Comparison of ENCODE assay signal across 8 cellular contexts in the genomic region with DNA sequence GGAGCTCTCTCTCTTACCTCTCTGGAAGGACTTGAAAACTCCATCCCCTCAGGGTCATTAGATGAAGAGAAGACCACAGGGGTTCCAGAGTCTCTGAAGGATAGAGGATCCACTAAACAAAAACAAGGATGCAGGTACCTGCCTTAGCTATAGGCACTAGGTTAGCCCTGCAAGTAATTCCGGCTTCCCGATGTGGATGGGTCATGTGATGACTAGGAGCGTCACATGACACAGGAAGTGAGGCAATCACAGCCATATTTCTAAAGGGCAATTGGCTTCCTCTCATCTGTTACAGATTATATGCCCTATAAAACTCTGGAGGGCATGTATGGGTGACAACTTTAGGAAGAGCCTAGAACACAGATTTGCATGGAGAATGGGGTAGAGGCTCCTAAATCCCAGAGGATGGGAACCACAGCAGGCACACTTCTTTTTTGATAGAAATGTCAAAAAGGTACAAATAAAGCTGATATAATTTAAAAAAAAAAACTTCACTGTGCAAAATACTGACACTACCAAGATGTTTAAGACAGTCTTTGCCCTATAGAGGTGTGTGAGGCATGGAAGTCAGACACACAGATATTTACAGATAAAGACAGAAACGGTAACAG. TPM values are rescaled to one million over a fixed set of nuclear protein-coding genes. Genes with fewer than 3 reads are reported as not detected.
A peak's percentile ranks its signal among the peaks of the same experiment; 100 is the strongest.
DNase-seq lines count a peak whose midpoint lies in the region; ATAC-seq lines count a peak whose summit lies in the region.

No MANE protein-coding gene starts in this region.

- no peaks in the 10 kb centered on the region for H3K9me3 ChIP-seq in HUES48 (ENCODE audit: control insufficient read depth, insufficient read depth, low read length)
- H3K9me3 ChIP-seq in endocrine pancreas (ENCODE audit: control insufficient read depth, low read length), result no peaks in the 10 kb centered on the region

- POLR2A ChIA-PET in activated CD4-positive, alpha-beta memory T cell treated with anti-CD3 and anti-CD28 coated beads, Interleukin-2, amount 10 ng/mL, durations not matched to agents 7 days and 5 days (lab: Charles Lee), result interaction anchor here (1.0 to 4.3 kb wide), 9 partner anchors 9 to 83 kb away, joined by 3 to 41 read pairs (median 5); partner anchors contain the start of genes FDPS and MTX1

- H3K4me3 ChIP-seq in HUES48 (ENCODE audit: low read depth, low read length) (peak overlapping the region; percentile 58), endocrine pancreas (ENCODE audit: control insufficient read depth, insufficient read depth, low read length) (peak overlapping the region; percentile 9)

- in situ Hi-C loops in Caki2 (cut with HindIII; ENCODE audit: low pct_unique_long_range_greater_than_20kb, low sequenced_read_pairs), result no loop called here

- ATAC-seq in memory B cell (ENCODE audit: low read depth) (peak; percentile 31), GM18520 (IDR thresholded peaks at IDR 0.05; ENCODE audit: unreplicated experiment) (no peak)
- ATAC-seq in stimulated activated effector memory CD8-positive, alpha-beta T cell treated with anti-CD3 and anti-CD28 coated beads, Interleukin-12 subunit alpha, Interleukin-12 subunit beta, amount 100 ng/mL, for 72 hours, result peak; percentile 55

- H3K27ac ChIP-seq in HUES48 (ENCODE audit: low read depth, low read length), result peak overlapping the region; percentile 4

- peaks cover 36% of the 10 kb centered on the region for H3K36me3 Mint-ChIP-seq in activated CD4-positive, alpha-beta memory T cell treated with anti-CD3 and anti-CD28 coated beads, Interleukin-2, amount 10 ng/mL, durations not matched to agents 7 days and 5 days (ENCODE audit: low read depth)
- H3K36me3 Mint-ChIP-seq in memory B cell, result peaks cover 11% of the 10 kb centered on the region
- H3K36me3 Mint-ChIP-seq in stimulated activated effector memory CD8-positive, alpha-beta T cell treated with anti-CD3 and anti-CD28 coated beads, Interleukin-12 subunit alpha, Interleukin-12 subunit beta, amount 100 ng/mL, for 72 hours, result peaks cover 54% of the 10 kb centered on the region

- H3K36me3 ChIP-seq in HUES48 (ENCODE audit: control insufficient read depth, insufficient read depth, low read length) (no peaks in the 10 kb centered on the region), endocrine pancreas (ENCODE audit: control insufficient read depth, insufficient read depth, low read length) (peaks cover 2% of the 10 kb centered on the region)

- DNase-seq in Caki2 (ENCODE audit: low read depth) (peak; percentile 65), memory B cell (ENCODE audit: low spot score in 2 of 2) (peak; percentile 42 to 51)
- DNase-seq in NK-92 treated with Interleukin-12 subunit alpha and Interleukin-12 subunit beta, amount 100 ng/mL, for 24 hours (lab: John Stamatoyannopoulos, UW), result peak; percentile 55
- peak; percentile 80 for DNase-seq in activated CD4-positive, alpha-beta memory T cell treated with anti-CD3 and anti-CD28 coated beads, Interleukin-2, amount 10 ng/mL, durations not matched to agents 7 days and 5 days
- DNase-seq in stimulated activated effector memory CD8-positive, alpha-beta T cell treated with anti-CD3 and anti-CD28 coated beads, Interleukin-12 subunit alpha, Interleukin-12 subunit beta, amount 100 ng/mL, for 72 hours (ENCODE audit: low spot score in 2 of 2), result peak in 1 of 2 donors; percentile 81

- peaks cover 70% of the 10 kb centered on the region for H3K4me1 Mint-ChIP-seq in activated CD4-positive, alpha-beta memory T cell treated with anti-CD3 and anti-CD28 coated beads, Interleukin-2, amount 10 ng/mL, durations not matched to agents 7 days and 5 days
- H3K4me1 Mint-ChIP-seq in memory B cell, result peaks cover 25% of the 10 kb centered on the region
- peaks cover 47% of the 10 kb centered on the region for H3K4me1 Mint-ChIP-seq in stimulated activated effector memory CD8-positive, alpha-beta T cell treated with anti-CD3 and anti-CD28 coated beads, Interleukin-12 subunit alpha, Interleukin-12 subunit beta, amount 100 ng/mL, for 72 hours

- no peaks in the 10 kb centered on the region for H3K9me3 Mint-ChIP-seq in activated CD4-positive, alpha-beta memory T cell treated with anti-CD3 and anti-CD28 coated beads, Interleukin-2, amount 10 ng/mL, durations not matched to agents 7 days and 5 days
- no peaks in the 10 kb centered on the region for H3K9me3 Mint-ChIP-seq in memory B cell
- no peaks in the 10 kb centered on the region for H3K9me3 Mint-ChIP-seq in stimulated activated effector memory CD8-positive, alpha-beta T cell treated with anti-CD3 and anti-CD28 coated beads, Interleukin-12 subunit alpha, Interleukin-12 subunit beta, amount 100 ng/mL, for 72 hours

- H3K4me3 Mint-ChIP-seq in activated CD4-positive, alpha-beta memory T cell treated with anti-CD3 and anti-CD28 coated beads, Interleukin-2, amount 10 ng/mL, durations not matched to agents 7 days and 5 days, result peak overlapping the region; percentile 72
- H3K4me3 Mint-ChIP-seq in memory B cell, result peak overlapping the region; percentile 86
- H3K4me3 Mint-ChIP-seq in stimulated activated effector memory CD8-positive, alpha-beta T cell treated with anti-CD3 and anti-CD28 coated beads, Interleukin-12 subunit alpha, Interleukin-12 subunit beta, amount 100 ng/mL, for 72 hours, result peak overlapping the region; percentile 77

- no peak overlapping the region for H3K9ac ChIP-seq in HUES48 (ENCODE audit: low read depth, low read length)
- H3K9ac ChIP-seq in endocrine pancreas (ENCODE audit: control insufficient read depth, insufficient read depth, low read length), result no peak overlapping the region

- H3K27ac Mint-ChIP-seq in activated CD4-positive, alpha-beta memory T cell treated with anti-CD3 and anti-CD28 coated beads, Interleukin-2, amount 10 ng/mL, durations not matched to agents 7 days and 5 days, result peak overlapping the region; percentile 89
- H3K27ac Mint-ChIP-seq in memory B cell, result peak overlapping the region; percentile 83
- H3K27ac Mint-ChIP-seq in stimulated activated effector memory CD8-positive, alpha-beta T cell treated with anti-CD3 and anti-CD28 coated beads, Interleukin-12 subunit alpha, Interleukin-12 subunit beta, amount 100 ng/mL, for 72 hours, result peak overlapping the region; percentile 94

- H3K27me3 ChIP-seq in HUES48 (ENCODE audit: control insufficient read depth, insufficient read depth, low read length) (peaks cover 10% of the 10 kb centered on the region), endocrine pancreas (ENCODE audit: control insufficient read depth, insufficient read depth, low read length) (no peaks in the 10 kb centered on the region)

- H3K4me1 ChIP-seq in HUES48 (ENCODE audit: control insufficient read depth, insufficient read depth, low read length), result peaks cover 3% of the 10 kb centered on the region; the same call in 1 of the 2 replicates
- no peaks in the 10 kb centered on the region for H3K4me1 ChIP-seq in endocrine pancreas (ENCODE audit: control insufficient read depth, insufficient read depth, low read length)

- peaks cover 2% of the 10 kb centered on the region for H3K27me3 Mint-ChIP-seq in activated CD4-positive, alpha-beta memory T cell treated with anti-CD3 and anti-CD28 coated beads, Interleukin-2, amount 10 ng/mL, durations not matched to agents 7 days and 5 days
- H3K27me3 Mint-ChIP-seq in memory B cell, result no peaks in the 10 kb centered on the region

- CTCF ChIA-PET in activated CD4-positive, alpha-beta memory T cell treated with anti-CD3 and anti-CD28 coated beads, Interleukin-2, amount 10 ng/mL, durations not matched to agents 7 days and 5 days (lab: Charles Lee), result interaction anchor here (0.7 to 3.4 kb wide), 6 partner anchors 10 to 156 kb away, joined by 3 to 23 read pairs (median 6); partner anchors contain the start of genes MTX1 and THBS3

RNA-seq across cellular contexts. Expression of gene ENTREP3, which starts 14.1 kb away (rescaled TPM):
- total RNA-seq in Caki2 (2014; rRNA removed; shearing (Covaris generic); ENCODE audit: low replicate concordance), result 4.3 and 7.1 TPM in 2 replicates
- total RNA-seq in activated CD4-positive, alpha-beta memory T cell treated with anti-CD3 and anti-CD28 coated beads, Interleukin-2, amount 10 ng/mL, durations not matched to agents 7 days and 5 days, result 10 to 100 TPM; 26.3 to 27.3 TPM

RNA-seq across cellular contexts. Expression of gene SCAMP3, which starts 21.0 kb away (rescaled TPM):
- 52.5 and 77.8 TPM in 2 replicates for total RNA-seq in Caki2 (2014; rRNA removed; shearing (Covaris generic); ENCODE audit: low replicate concordance)
- total RNA-seq in activated CD4-positive, alpha-beta memory T cell treated with anti-CD3 and anti-CD28 coated beads, Interleukin-2, amount 10 ng/mL, durations not matched to agents 7 days and 5 days, result 10 to 100 TPM; 87.5 to 91.9 TPM

RNA-seq across cellular contexts. Expression of gene CLK2, which starts 32.1 kb away (rescaled TPM):
- total RNA-seq in Caki2 (2014; rRNA removed; shearing (Covaris generic); ENCODE audit: low replicate concordance), result 30.8 and 32.8 TPM in 2 replicates
- 10 to 100 TPM; 78.0 to 82.0 TPM for total RNA-seq in activated CD4-positive, alpha-beta memory T cell treated with anti-CD3 and anti-CD28 coated beads, Interleukin-2, amount 10 ng/mL, durations not matched to agents 7 days and 5 days

RNA-seq across cellular contexts. Expression of gene MTX1, which starts 32.7 kb away (rescaled TPM):
- 152 and 172 TPM in 2 replicates for total RNA-seq in Caki2 (2014; rRNA removed; shearing (Covaris generic); ENCODE audit: low replicate concordance)
- 10 to 100 TPM; 41.2 to 43.1 TPM for total RNA-seq in activated CD4-positive, alpha-beta memory T cell treated with anti-CD3 and anti-CD28 coated beads, Interleukin-2, amount 10 ng/mL, durations not matched to agents 7 days and 5 days

RNA-seq across cellular contexts. Expression of gene THBS3, which starts 33.5 kb away (rescaled TPM):
- total RNA-seq in Caki2 (2014; rRNA removed; shearing (Covaris generic); ENCODE audit: low replicate concordance), result 20.5 and 28.3 TPM in 2 replicates
- total RNA-seq in activated CD4-positive, alpha-beta memory T cell treated with anti-CD3 and anti-CD28 coated beads, Interleukin-2, amount 10 ng/mL, durations not matched to agents 7 days and 5 days, result 10 to 100 TPM; 30.7 to 32.3 TPM
